In genomic region chr5:140965905-140966292, GRCh38 we compare ENCODE assay signal across 9 cellular contexts. TPM values are rescaled to one million over a fixed set of nuclear protein-coding genes. Genes with fewer than 3 reads are reported as not detected.
DNase-seq lines count a peak whose midpoint lies in the region; ATAC-seq and TF ChIP-seq lines count a peak whose summit lies in the region.
"Had no signal": no experiment of that assay in that cellular context is flagged by ENCODE, and none has a peak within 500 bp of the region (broad histone marks: within the 10 kb centered on the region; RNA-seq: fewer than 3 reads in every experiment).

No MANE protein-coding gene starts in this region.

- no peaks in the 10 kb centered on the region for H3K36me3 ChIP-seq in fibroblast of lung (ENCODE audit: control insufficient read depth, insufficient read depth, low read length)
- H3K36me3 ChIP-seq in ovary, result no peaks in the 10 kb centered on the region

- TF ChIP-seq CTCF in fibroblast of lung (conservative IDR thresholded peaks at IDR 0.05 in 1 of 2, IDR thresholded peaks at IDR 0.05 in 1 of 2; ENCODE audit: low read depth in 1 of 2, low read length in 2 of 2) (no peak), ovary (IDR thresholded peaks at IDR 0.05) (no peak)

- H3K27me3 ChIP-seq in fibroblast of lung (ENCODE audit: control insufficient read depth, insufficient read depth, low read length), result no peaks in the 10 kb centered on the region
- no peaks in the 10 kb centered on the region for H3K27me3 ChIP-seq in ovary

- 0 to 1% (median 0%) methylated on average over 9 of the region's 9 CpGs for WGBS in ovary, 3 donors

- DNase-seq in Ammon's horn (ENCODE audit: low spot score) (peak; percentile 44), NCI-H82 treated with DMSO at 0.1 percent for 48 hours (lab: John Stamatoyannopoulos, UW; ENCODE audit: unreplicated experiment) (peak; percentile 77), fibroblast of lung (ENCODE audit: low read depth in 2 of 2) (no peak), ovary (no peak), H4 (ENCODE audit: low spot score) (no peak), middle frontal gyrus (ENCODE audit: extremely low spot score, low spot score) (no peak)
- DNase-seq: immature natural killer cell had no signal

- no peaks in the 10 kb centered on the region for H3K79me2 ChIP-seq in fibroblast of lung (ENCODE audit: control insufficient read depth, insufficient read depth, low read length)

- ATAC-seq in GM19452 (IDR thresholded peaks at IDR 0.05; ENCODE audit: unreplicated experiment), result no peak
- ATAC-seq in GM18873 (IDR thresholded peaks at IDR 0.05; ENCODE audit: low FRiP score, unreplicated experiment), result no peak

- H3K27ac ChIP-seq in fibroblast of lung (ENCODE audit: insufficient read depth, low read length) (no peak overlapping the region), ovary (no peak overlapping the region)

- H3K4me1 ChIP-seq in fibroblast of lung (ENCODE audit: control insufficient read depth, extremely low read depth, insufficient read depth, low read length) (no peaks in the 10 kb centered on the region), ovary (ENCODE audit: insufficient read depth) (peaks cover 2% of the 10 kb centered on the region)

- no peaks in the 10 kb centered on the region for H4K20me1 ChIP-seq in fibroblast of lung (ENCODE audit: control insufficient read depth, extremely low read depth, insufficient read depth, low read length)

- no peak overlapping the region for H3K9ac ChIP-seq in fibroblast of lung (ENCODE audit: insufficient read depth, low read length)

- H3K9me3 ChIP-seq in fibroblast of lung (ENCODE audit: control insufficient read depth, insufficient read depth, low read depth, low read length), result no peaks in the 10 kb centered on the region
- no peaks in the 10 kb centered on the region for H3K9me3 ChIP-seq in ovary

- H3K4me3 ChIP-seq in fibroblast of lung (replicated peaks in 1 of 4; ENCODE audit: control extremely low read depth in 1 of 4, insufficient read depth in 1 of 4, low read depth in 3 of 4, low read length in 4 of 4) (peak overlapping the region; percentile 4 to 50 (median 21)), ovary (peak overlapping the region; percentile 50)

- H2AFZ ChIP-seq in fibroblast of lung (ENCODE audit: low read length), result peak overlapping the region; percentile 63

- intact Hi-C loops in ovary (cut with DNase I), result no loop called here

- no peak for TF ChIP-seq POLR2A in ovary (IDR thresholded peaks at IDR 0.05)

- TF ChIP-seq EP300 in ovary (IDR thresholded peaks at IDR 0.05), result no peak

- peak overlapping the region; percentile 30 for H3K4me2 ChIP-seq in fibroblast of lung (ENCODE audit: extremely low read depth, insufficient read depth, low read length)

RNA-seq across cellular contexts. Expression of gene PCDHAC2, which starts 0.4 kb away (rescaled TPM):
- total RNA-seq in fibroblast of lung, result 1.7 and 2.6 TPM in 2 replicates
- polyA plus RNA-seq in fibroblast of lung, result 0.03 and 0.48 TPM in 2 replicates
- polyA plus RNA-seq in fibroblast of lung (2012), result 0.23 TPM in 1 of 2 replicates, not detected in the other
- polyA minus RNA-seq in fibroblast of lung (ENCODE audit: low replicate concordance), result 0.79 TPM in 1 of 2 replicates, not detected in the other
- total RNA-seq in ovary, result 1 to 10 TPM in 2 of 7 donors, under 1 TPM in 5; 0.15 to 2.1 (median 0.72) TPM
- 1 to 10 TPM in 1 of 2 donors, under 1 TPM in 1; 0.06 to 1.4 TPM for polyA plus RNA-seq in ovary
- 1.5 and 1.8 TPM in 2 replicates for total RNA-seq in H4 (2014; rRNA removed; shearing (Covaris generic))
- polyA plus RNA-seq: immature natural killer cell had no signal

RNA-seq across cellular contexts. Expression of gene PCDHAC1, which starts 39.8 kb away (rescaled TPM):
- total RNA-seq in fibroblast of lung (0.51 and 0.66 TPM in 2 replicates), ovary (under 1 TPM; 0.40 to 0.82 (median 0.57) TPM)
- polyA plus RNA-seq in fibroblast of lung (0.01 and 0.14 TPM in 2 replicates), ovary (under 1 TPM; 0.04 to 0.15 TPM)
- 0.02 TPM in 1 of 2 replicates, not detected in the other for polyA plus RNA-seq in fibroblast of lung (2012)
- not detected in 2 replicates for polyA minus RNA-seq in fibroblast of lung (ENCODE audit: low replicate concordance)
- 1.1 TPM in 2 replicates for total RNA-seq in H4 (2014; rRNA removed; shearing (Covaris generic))
- polyA plus RNA-seq: immature natural killer cell had no signal

Comparison
In these comparisons a context has a peak if more than half of its experiments do, and no peak if none do; other contexts are left out.
1. DNase-seq: peak in Ammon's horn (single experiment) and NCI-H82 treated with DMSO at 0.1 percent for 48 hours (single experiment); none in fibroblast of lung (0 of 2), ovary (0 of 5), H4 (single experiment) and middle frontal gyrus (single experiment).